In the genomic region with DNA sequence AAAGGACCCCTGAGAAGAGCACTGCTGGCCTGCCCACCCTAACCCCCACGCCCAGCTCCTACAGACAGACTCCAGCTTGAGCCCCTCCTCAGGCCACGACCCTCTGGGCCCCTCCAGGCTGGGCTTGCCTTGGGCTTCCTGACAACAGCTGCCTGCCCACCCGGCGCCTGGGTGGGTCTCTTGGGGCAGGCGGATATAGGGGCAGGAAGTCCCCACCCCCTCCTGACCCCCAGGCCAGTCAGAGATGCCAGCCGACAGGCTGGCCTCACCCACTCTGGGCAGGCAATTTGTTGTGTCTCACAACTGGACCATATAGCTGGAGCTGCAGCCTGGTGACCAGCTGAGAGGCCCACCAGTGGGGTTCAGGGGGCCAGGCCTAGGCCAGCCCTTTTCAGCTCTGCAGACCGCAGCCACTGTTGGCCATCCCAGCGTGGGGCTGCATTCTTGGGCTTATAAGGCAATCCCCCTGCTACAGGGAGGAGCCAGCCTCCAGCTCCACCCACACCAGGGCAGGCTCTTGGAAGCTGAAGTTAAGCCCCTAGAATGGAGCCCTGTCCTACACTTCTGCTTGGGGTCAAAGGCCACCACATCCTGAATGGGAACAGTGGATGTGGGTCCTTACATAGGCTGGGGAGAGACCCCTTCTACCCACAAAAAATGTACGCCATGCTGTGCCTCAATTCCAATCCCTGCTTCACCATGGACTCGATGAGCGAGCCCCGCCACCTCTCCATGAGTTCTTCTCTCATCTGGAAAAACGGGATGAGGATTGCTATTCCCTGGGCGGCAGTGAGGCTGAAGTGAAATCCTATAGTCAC, we compare ENCODE assay signal across 1 cellular context.
TF ChIP-seq lines count a peak whose summit lies in the region.

No MANE protein-coding gene starts in this region.

TF ChIP-seq in HepG2, 621 proteins besides CTCF, POLR2A, EP300 and RAD21:
- TF ChIP-seq FOXC1 (CRISPR knock-in tag; IDR thresholded peaks at IDR 0.05; ENCODE audit: borderline replicate concordance) (no peak), ZNF564 (CRISPR knock-in tag; IDR thresholded peaks at IDR 0.05) (no peak), ZNF20 (CRISPR knock-in tag; IDR thresholded peaks at IDR 0.05) (no peak), RFXANK (CRISPR knock-in tag; IDR thresholded peaks at IDR 0.05) (no peak), KDM5B (CRISPR knock-in tag; IDR thresholded peaks at IDR 0.05; ENCODE audit: borderline replicate concordance) (0 out of 2 replicates have a peak, but pooled peaks have one; percentile 13), ZMYM4 (CRISPR knock-in tag; IDR thresholded peaks at IDR 0.05) (0 out of 2 replicates have a peak, but pooled peaks have one; percentile 3), SRF (IDR thresholded peaks at IDR 0.05; ENCODE audit: low read depth, low read length) (peak; percentile 69; the same call in 1 of the 2 replicates), XRCC5 (optimal IDR thresholded peaks at IDR 0.05; ENCODE audit: low read length) (peak; percentile 3), ZNF33A (CRISPR knock-in tag; IDR thresholded peaks at IDR 0.05; ENCODE audit: borderline replicate concordance) (no peak), ZNF720 (CRISPR knock-in tag; IDR thresholded peaks at IDR 0.05) (no peak), HCFC1 (IDR thresholded peaks at IDR 0.05; ENCODE audit: low read depth, low read length) (no peak)
- TF ChIP-seq, protein P1, sequence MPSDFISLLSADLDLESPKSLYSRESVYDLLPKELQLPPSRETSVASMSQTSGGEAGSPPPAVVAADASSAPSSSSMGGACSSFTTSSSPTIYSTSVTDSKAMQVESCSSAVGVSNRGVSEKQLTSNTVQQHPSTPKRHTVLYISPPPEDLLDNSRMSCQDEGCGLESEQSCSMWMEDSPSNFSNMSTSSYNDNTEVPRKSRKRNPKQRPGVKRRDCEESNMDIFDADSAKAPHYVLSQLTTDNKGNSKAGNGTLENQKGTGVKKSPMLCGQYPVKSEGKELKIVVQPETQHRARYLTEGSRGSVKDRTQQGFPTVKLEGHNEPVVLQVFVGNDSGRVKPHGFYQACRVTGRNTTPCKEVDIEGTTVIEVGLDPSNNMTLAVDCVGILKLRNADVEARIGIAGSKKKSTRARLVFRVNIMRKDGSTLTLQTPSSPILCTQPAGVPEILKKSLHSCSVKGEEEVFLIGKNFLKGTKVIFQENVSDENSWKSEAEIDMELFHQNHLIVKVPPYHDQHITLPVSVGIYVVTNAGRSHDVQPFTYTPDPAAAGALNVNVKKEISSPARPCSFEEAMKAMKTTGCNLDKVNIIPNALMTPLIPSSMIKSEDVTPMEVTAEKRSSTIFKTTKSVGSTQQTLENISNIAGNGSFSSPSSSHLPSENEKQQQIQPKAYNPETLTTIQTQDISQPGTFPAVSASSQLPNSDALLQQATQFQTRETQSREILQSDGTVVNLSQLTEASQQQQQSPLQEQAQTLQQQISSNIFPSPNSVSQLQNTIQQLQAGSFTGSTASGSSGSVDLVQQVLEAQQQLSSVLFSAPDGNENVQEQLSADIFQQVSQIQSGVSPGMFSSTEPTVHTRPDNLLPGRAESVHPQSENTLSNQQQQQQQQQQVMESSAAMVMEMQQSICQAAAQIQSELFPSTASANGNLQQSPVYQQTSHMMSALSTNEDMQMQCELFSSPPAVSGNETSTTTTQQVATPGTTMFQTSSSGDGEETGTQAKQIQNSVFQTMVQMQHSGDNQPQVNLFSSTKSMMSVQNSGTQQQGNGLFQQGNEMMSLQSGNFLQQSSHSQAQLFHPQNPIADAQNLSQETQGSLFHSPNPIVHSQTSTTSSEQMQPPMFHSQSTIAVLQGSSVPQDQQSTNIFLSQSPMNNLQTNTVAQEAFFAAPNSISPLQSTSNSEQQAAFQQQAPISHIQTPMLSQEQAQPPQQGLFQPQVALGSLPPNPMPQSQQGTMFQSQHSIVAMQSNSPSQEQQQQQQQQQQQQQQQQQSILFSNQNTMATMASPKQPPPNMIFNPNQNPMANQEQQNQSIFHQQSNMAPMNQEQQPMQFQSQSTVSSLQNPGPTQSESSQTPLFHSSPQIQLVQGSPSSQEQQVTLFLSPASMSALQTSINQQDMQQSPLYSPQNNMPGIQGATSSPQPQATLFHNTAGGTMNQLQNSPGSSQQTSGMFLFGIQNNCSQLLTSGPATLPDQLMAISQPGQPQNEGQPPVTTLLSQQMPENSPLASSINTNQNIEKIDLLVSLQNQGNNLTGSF (CRISPR knock-in tag; IDR thresholded peaks at IDR 0.05): no peak
- TF ChIP-seq, protein P2, sequence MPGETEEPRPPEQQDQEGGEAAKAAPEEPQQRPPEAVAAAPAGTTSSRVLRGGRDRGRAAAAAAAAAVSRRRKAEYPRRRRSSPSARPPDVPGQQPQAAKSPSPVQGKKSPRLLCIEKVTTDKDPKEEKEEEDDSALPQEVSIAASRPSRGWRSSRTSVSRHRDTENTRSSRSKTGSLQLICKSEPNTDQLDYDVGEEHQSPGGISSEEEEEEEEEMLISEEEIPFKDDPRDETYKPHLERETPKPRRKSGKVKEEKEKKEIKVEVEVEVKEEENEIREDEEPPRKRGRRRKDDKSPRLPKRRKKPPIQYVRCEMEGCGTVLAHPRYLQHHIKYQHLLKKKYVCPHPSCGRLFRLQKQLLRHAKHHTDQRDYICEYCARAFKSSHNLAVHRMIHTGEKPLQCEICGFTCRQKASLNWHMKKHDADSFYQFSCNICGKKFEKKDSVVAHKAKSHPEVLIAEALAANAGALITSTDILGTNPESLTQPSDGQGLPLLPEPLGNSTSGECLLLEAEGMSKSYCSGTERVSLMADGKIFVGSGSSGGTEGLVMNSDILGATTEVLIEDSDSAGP (CRISPR knock-in tag; IDR thresholded peaks at IDR 0.05; ENCODE audit: borderline replicate concordance): 0 out of 2 replicates have a peak, but pooled peaks have one; percentile 17
- TF ChIP-seq, protein P3, sequence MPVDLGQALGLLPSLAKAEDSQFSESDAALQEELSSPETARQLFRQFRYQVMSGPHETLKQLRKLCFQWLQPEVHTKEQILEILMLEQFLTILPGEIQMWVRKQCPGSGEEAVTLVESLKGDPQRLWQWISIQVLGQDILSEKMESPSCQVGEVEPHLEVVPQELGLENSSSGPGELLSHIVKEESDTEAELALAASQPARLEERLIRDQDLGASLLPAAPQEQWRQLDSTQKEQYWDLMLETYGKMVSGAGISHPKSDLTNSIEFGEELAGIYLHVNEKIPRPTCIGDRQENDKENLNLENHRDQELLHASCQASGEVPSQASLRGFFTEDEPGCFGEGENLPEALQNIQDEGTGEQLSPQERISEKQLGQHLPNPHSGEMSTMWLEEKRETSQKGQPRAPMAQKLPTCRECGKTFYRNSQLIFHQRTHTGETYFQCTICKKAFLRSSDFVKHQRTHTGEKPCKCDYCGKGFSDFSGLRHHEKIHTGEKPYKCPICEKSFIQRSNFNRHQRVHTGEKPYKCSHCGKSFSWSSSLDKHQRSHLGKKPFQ (CRISPR knock-in tag; IDR thresholded peaks at IDR 0.05; ENCODE audit: insufficient replicate concordance): no peak
- TF ChIP-seq, protein P4, sequence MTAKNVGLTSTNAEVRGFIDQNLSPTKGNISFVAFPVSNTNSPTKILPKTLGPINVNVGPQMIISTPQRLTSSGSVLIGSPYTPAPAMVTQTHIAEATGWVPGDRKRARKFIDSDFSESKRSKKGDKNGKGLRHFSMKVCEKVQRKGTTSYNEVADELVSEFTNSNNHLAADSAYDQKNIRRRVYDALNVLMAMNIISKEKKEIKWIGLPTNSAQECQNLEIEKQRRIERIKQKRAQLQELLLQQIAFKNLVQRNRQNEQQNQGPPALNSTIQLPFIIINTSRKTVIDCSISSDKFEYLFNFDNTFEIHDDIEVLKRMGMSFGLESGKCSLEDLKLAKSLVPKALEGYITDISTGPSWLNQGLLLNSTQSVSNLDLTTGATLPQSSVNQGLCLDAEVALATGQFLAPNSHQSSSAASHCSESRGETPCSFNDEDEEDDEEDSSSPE (CRISPR knock-in tag; IDR thresholded peaks at IDR 0.05): no peak
- TF ChIP-seq, protein P5, sequence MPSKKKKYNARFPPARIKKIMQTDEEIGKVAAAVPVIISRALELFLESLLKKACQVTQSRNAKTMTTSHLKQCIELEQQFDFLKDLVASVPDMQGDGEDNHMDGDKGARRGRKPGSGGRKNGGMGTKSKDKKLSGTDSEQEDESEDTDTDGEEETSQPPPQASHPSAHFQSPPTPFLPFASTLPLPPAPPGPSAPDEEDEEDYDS (CRISPR knock-in tag; IDR thresholded peaks at IDR 0.05): peak; percentile 64
